Comparison of ENCODE assay signal across 8 cellular contexts in the genomic region with DNA sequence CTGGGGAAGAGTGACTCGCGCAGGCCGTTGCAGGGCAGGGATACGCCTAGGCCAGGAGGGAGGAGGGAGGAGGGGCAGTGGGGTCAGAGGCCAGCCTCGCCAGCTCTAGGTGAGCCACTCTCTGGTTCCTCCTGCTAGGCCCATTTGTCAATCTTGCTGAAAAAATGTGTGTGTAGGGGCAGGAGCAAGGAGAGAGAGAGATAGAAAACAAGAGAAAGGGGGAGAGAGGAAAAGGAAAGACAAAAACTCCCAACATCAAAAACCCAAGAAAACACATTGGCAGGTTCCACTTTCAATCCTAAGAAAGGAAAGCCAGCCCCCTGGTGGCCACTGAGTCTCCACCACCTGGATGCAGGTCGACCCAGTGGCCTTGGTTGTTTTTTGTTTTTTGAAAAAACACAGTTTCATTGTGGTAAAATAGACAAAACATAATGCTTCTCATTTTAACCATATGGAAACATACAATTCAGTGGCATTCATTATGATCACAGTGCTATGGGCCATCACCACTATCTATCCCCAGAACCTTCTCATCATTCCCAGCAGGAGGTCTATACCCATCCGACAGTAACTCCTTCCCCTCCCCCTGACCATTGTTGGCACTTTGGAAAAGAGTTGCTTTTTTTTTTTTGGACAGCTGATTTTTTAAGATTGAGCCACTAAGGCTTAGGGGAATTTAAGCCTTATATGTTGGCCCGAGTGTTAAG. TPM values are rescaled to one million over a fixed set of nuclear protein-coding genes. Genes with fewer than 3 reads are reported as not detected.
DNase-seq lines count a peak whose midpoint lies in the region; ATAC-seq and TF ChIP-seq lines count a peak whose summit lies in the region.

No MANE protein-coding gene starts in this region.

- H3K4me3 ChIP-seq in hepatocyte (no peak overlapping the region), ascending aorta (no peak overlapping the region)

- H2AFZ ChIP-seq in hepatocyte = no peak overlapping the region

- H3K9me2 ChIP-seq in hepatocyte (replicated peaks; ENCODE audit: insufficient read depth) = no peaks in the 10 kb centered on the region

- intact Hi-C loops in ascending aorta (cut with DNase I) = loop anchor here (5.0 kb wide), 1 partner anchor 66 kb away; no protein-coding TSS in a partner anchor

- DNase-seq in Caki2 (ENCODE audit: low read depth) (peak; percentile 31), HCEC 1CT (peak; percentile 37), hepatocyte (ENCODE audit: low spot score) (peak; percentile 67), ascending aorta (ENCODE audit: low spot score in 2 of 2) (no peak)

- WGBS in hepatocyte (ENCODE audit: low lambda C conversion rate, missing lambda C conversion rate) = 68% methylated on average over 8 of the region's 8 CpGs

- in situ Hi-C loops in Caki2 (cut with HindIII; ENCODE audit: low pct_unique_long_range_greater_than_20kb, low sequenced_read_pairs) = no loop called here

- H3K27ac ChIP-seq in hepatocyte = no peak overlapping the region
- H3K27ac ChIP-seq in ascending aorta = no peak overlapping the region

- no peaks in the 10 kb centered on the region for H3K79me2 ChIP-seq in hepatocyte

- H3K27me3 ChIP-seq in hepatocyte (no peaks in the 10 kb centered on the region), ascending aorta (no peaks in the 10 kb centered on the region)

- ATAC-seq in SK-N-SH treated with all-trans-retinoic acid at 6 μM for 48 hours (peak; percentile 57; the same call in 2 of the 3 replicates), HG03442 (IDR thresholded peaks at IDR 0.05; ENCODE audit: unreplicated experiment) (no peak), HG02852 (IDR thresholded peaks at IDR 0.05; ENCODE audit: unreplicated experiment) (no peak), GM21529 (IDR thresholded peaks at IDR 0.05; ENCODE audit: unreplicated experiment) (no peak)

- H4K20me1 ChIP-seq in hepatocyte (ENCODE audit: insufficient read depth, poor library complexity, severe bottlenecking) = no peaks in the 10 kb centered on the region

- peak; percentile 58 for TF ChIP-seq CTCF in hepatocyte (IDR thresholded peaks at IDR 0.05; ENCODE audit: poor library complexity)
- peak in 1 of 3 experiments; percentile 39 for TF ChIP-seq CTCF in ascending aorta (IDR thresholded peaks at IDR 0.05)

- H3K4me2 ChIP-seq in hepatocyte = no peak overlapping the region

- H3K9me3 ChIP-seq in hepatocyte (ENCODE audit: low read depth) (no peaks in the 10 kb centered on the region), ascending aorta (no peaks in the 10 kb centered on the region)

- H3K36me3 ChIP-seq in hepatocyte (replicated peaks; ENCODE audit: insufficient read depth, low read depth) = no peaks in the 10 kb centered on the region
- peaks cover under 1 to 10% of the 10 kb centered on the region in 2 donors for H3K36me3 ChIP-seq in ascending aorta

- H3K4me1 ChIP-seq in hepatocyte (ENCODE audit: insufficient read depth) (no peaks in the 10 kb centered on the region), ascending aorta (no peaks in the 10 kb centered on the region)

TF ChIP-seq in SK-N-SH treated with all-trans-retinoic acid at 6 μM for 48 hours, 23 proteins besides CTCF, POLR2A, EP300 and RAD21:
- TF ChIP-seq TCF4 (CRISPR knock-in tag; IDR thresholded peaks at IDR 0.05; ENCODE audit: borderline replicate concordance) = no peak
- no peak for TF ChIP-seq ZNF8 (CRISPR knock-in tag; IDR thresholded peaks at IDR 0.05)
- TF ChIP-seq, protein P1, sequence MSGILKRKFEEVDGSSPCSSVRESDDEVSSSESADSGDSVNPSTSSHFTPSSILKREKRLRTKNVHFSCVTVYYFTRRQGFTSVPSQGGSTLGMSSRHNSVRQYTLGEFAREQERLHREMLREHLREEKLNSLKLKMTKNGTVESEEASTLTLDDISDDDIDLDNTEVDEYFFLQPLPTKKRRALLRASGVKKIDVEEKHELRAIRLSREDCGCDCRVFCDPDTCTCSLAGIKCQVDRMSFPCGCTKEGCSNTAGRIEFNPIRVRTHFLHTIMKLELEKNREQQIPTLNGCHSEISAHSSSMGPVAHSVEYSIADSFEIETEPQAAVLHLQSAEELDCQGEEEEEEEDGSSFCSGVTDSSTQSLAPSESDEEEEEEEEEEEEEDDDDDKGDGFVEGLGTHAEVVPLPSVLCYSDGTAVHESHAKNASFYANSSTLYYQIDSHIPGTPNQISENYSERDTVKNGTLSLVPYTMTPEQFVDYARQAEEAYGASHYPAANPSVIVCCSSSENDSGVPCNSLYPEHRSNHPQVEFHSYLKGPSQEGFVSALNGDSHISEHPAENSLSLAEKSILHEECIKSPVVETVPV (CRISPR knock-in tag; IDR thresholded peaks at IDR 0.05) = no peak
- no peak for TF ChIP-seq ISL1 (CRISPR knock-in tag; IDR thresholded peaks at IDR 0.05)
- TF ChIP-seq, protein P2, sequence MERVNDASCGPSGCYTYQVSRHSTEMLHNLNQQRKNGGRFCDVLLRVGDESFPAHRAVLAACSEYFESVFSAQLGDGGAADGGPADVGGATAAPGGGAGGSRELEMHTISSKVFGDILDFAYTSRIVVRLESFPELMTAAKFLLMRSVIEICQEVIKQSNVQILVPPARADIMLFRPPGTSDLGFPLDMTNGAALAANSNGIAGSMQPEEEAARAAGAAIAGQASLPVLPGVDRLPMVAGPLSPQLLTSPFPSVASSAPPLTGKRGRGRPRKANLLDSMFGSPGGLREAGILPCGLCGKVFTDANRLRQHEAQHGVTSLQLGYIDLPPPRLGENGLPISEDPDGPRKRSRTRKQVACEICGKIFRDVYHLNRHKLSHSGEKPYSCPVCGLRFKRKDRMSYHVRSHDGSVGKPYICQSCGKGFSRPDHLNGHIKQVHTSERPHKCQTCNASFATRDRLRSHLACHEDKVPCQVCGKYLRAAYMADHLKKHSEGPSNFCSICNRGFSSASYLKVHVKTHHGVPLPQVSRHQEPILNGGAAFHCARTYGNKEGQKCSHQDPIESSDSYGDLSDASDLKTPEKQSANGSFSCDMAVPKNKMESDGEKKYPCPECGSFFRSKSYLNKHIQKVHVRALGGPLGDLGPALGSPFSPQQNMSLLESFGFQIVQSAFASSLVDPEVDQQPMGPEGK (CRISPR knock-in tag; IDR thresholded peaks at IDR 0.05; ENCODE audit: borderline replicate concordance) = no peak
- TF ChIP-seq RARB (CRISPR knock-in tag; IDR thresholded peaks at IDR 0.05) = no peak
- no peak for TF ChIP-seq ZFP30 (CRISPR knock-in tag; IDR thresholded peaks at IDR 0.05)
- no peak for TF ChIP-seq ARNTL (CRISPR knock-in tag; IDR thresholded peaks at IDR 0.05; ENCODE audit: borderline replicate concordance, low read depth)
- TF ChIP-seq TOX (CRISPR knock-in tag; IDR thresholded peaks at IDR 0.05; ENCODE audit: borderline replicate concordance) = no peak
- no peak for TF ChIP-seq ZNF70 (CRISPR knock-in tag; IDR thresholded peaks at IDR 0.05)
- no peak for TF ChIP-seq ZC3H10 (CRISPR knock-in tag; IDR thresholded peaks at IDR 0.05)
- TF ChIP-seq CSDC2 (CRISPR knock-in tag; IDR thresholded peaks at IDR 0.05) = no peak

RNA-seq across cellular contexts. Expression of a gene that starts 10.9 kb away (rescaled TPM):
- total RNA-seq in Caki2 (2014; rRNA removed; shearing (Covaris generic); ENCODE audit: low replicate concordance) = not detected in 2 replicates
- not detected in 2 replicates for total RNA-seq in hepatocyte
- polyA plus RNA-seq in hepatocyte = 0.47 TPM in 1 of 2 replicates, not detected in the other
- not detected for total RNA-seq in ascending aorta

RNA-seq across cellular contexts. Expression of a gene that starts 14.5 kb away (rescaled TPM):
- total RNA-seq in Caki2 (2014; rRNA removed; shearing (Covaris generic); ENCODE audit: low replicate concordance) = not detected in 2 replicates
- total RNA-seq in hepatocyte = 6.4 and 9.8 TPM in 2 replicates
- polyA plus RNA-seq in hepatocyte = 10.1 and 12.6 TPM in 2 replicates
- 46.4 TPM for total RNA-seq in ascending aorta

RNA-seq across cellular contexts. Expression of a gene that starts 46.8 kb away (rescaled TPM):
- 0.68 and 5.3 TPM in 2 replicates for total RNA-seq in Caki2 (2014; rRNA removed; shearing (Covaris generic); ENCODE audit: low replicate concordance)
- total RNA-seq in hepatocyte (25.2 and 29.1 TPM in 2 replicates), ascending aorta (7.9 TPM)
- polyA plus RNA-seq in hepatocyte = 28.8 and 34.6 TPM in 2 replicates

Comparison
In these comparisons a context has a peak if more than half of its experiments do, and no peak if none do; other contexts are left out.
1. DNase-seq: peak in Caki2 (single experiment), HCEC 1CT (single experiment) and hepatocyte (single experiment); none in ascending aorta (0 of 2).